Comparison of ENCODE assay signal across 1 cellular context in the genomic region with DNA sequence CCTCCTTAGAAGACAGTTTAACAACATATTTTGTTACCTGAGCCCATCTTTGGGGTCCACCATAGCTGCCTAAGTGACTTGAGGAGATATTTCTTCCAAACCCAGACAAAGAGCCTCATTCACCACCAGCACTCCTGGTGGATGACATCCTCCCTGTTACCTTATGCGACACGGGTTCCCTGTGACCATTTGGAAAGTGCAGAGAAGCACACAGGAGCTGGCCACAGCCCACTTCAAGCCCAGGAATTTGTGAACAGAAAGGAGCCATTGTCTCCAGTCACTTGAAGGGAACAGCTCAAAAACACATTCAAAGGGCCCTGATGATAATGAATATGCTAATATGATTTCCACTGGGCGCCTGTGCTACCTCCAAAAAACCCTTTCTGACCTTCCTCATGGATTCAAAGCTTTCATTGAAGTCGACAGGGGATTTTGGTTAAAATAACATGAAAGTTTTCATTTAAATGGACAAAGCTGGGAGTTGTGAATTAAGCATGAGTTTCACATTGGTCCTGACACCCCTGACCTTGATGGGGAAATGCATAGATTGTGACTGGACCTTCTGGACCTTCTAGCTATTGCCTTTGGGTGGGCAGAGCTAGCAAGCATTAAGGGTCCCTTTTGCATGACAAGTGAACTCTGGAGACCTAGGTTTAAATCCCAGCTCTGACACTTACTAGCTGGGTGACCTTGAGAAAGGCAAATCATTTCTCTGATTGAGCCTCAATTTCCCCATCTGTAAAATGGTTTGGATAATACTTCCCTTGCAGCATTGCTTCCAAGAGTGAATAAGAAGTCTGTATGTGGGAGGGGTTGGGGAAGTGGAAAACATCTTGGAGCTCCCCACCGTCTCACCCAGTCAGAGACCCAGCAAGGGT.
TF ChIP-seq lines count a peak whose summit lies in the region.

No MANE protein-coding gene starts in this region.

TF ChIP-seq in HepG2, 621 proteins besides CTCF, POLR2A, EP300 and RAD21 (continued from another document and continues in another):
- TF ChIP-seq, protein P1, sequence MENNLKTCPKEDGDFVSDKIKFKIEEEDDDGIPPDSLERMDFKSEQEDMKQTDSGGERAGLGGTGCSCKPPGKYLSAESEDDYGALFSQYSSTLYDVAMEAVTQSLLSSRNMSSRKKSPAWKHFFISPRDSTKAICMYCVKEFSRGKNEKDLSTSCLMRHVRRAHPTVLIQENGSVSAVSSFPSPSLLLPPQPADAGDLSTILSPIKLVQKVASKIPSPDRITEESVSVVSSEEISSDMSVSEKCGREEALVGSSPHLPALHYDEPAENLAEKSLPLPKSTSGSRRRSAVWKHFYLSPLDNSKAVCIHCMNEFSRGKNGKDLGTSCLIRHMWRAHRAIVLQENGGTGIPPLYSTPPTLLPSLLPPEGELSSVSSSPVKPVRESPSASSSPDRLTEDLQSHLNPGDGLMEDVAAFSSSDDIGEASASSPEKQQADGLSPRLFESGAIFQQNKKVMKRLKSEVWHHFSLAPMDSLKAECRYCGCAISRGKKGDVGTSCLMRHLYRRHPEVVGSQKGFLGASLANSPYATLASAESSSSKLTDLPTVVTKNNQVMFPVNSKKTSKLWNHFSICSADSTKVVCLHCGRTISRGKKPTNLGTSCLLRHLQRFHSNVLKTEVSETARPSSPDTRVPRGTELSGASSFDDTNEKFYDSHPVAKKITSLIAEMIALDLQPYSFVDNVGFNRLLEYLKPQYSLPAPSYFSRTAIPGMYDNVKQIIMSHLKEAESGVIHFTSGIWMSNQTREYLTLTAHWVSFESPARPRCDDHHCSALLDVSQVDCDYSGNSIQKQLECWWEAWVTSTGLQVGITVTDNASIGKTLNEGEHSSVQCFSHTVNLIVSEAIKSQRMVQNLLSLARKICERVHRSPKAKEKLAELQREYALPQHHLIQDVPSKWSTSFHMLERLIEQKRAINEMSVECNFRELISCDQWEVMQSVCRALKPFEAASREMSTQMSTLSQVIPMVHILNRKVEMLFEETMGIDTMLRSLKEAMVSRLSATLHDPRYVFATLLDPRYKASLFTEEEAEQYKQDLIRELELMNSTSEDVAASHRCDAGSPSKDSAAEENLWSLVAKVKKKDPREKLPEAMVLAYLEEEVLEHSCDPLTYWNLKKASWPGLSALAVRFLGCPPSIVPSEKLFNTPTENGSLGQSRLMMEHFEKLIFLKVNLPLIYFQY (CRISPR knock-in tag; IDR thresholded peaks at IDR 0.05; ENCODE audit: borderline replicate concordance), result 0 out of 2 replicates have a peak, but pooled peaks have one; percentile 17
- TF ChIP-seq FOSL2 (CRISPR knock-in tag; IDR thresholded peaks at IDR 0.05) (peak; percentile 14; the same call in 1 of the 2 replicates), DMAP1 (CRISPR knock-in tag; IDR thresholded peaks at IDR 0.05) (peak; percentile 45; the same call in 1 of the 2 replicates), CHD4 (IDR thresholded peaks at IDR 0.05; ENCODE audit: borderline replicate concordance, low read length) (peak; percentile 96), SOX6 (IDR thresholded peaks at IDR 0.05) (no peak), SOX6 (CRISPR knock-in tag; IDR thresholded peaks at IDR 0.05) (peak; percentile 58; the same call in 1 of the 2 replicates), SNAPC2 (CRISPR knock-in tag; IDR thresholded peaks at IDR 0.05) (peak; percentile 5; the same call in 1 of the 2 replicates), ZNF615 (CRISPR knock-in tag; IDR thresholded peaks at IDR 0.05; ENCODE audit: borderline replicate concordance) (no peak), ZNF788 (CRISPR knock-in tag; IDR thresholded peaks at IDR 0.05; ENCODE audit: borderline replicate concordance) (peak; percentile 58; the same call in 1 of the 2 replicates), ZNF263 (CRISPR knock-in tag; IDR thresholded peaks at IDR 0.05) (no peak), MEIS2 (CRISPR knock-in tag; IDR thresholded peaks at IDR 0.05) (no peak), SMAD3 (CRISPR knock-in tag; IDR thresholded peaks at IDR 0.05) (0 out of 2 replicates have a peak, but pooled peaks have one; percentile 49), SIN3B (IDR thresholded peaks at IDR 0.05; ENCODE audit: low read length) (no peak), ATF1 (CRISPR knock-in tag; IDR thresholded peaks at IDR 0.05) (0 out of 2 replicates have a peak, but pooled peaks have one; percentile 27), MAZ (IDR thresholded peaks at IDR 0.05; ENCODE audit: borderline replicate concordance, low read depth, low read length) (no peak), MAZ (CRISPR knock-in tag; IDR thresholded peaks at IDR 0.05; ENCODE audit: low read depth) (no peak), ZFP41 (CRISPR knock-in tag; IDR thresholded peaks at IDR 0.05; ENCODE audit: borderline replicate concordance) (0 out of 2 replicates have a peak, but pooled peaks have one; percentile 36), ZNF629 (CRISPR knock-in tag; conservative IDR thresholded peaks at IDR 0.05) (peak; percentile 91), MIER2 (CRISPR knock-in tag; IDR thresholded peaks at IDR 0.05) (0 out of 2 replicates have a peak, but pooled peaks have one; percentile 68), GLI4 (CRISPR knock-in tag; IDR thresholded peaks at IDR 0.05; ENCODE audit: borderline replicate concordance) (no peak), ZNF644 (CRISPR knock-in tag; IDR thresholded peaks at IDR 0.05; ENCODE audit: low read depth) (peak; percentile 80), NR2F6 (IDR thresholded peaks at IDR 0.05) (no peak), NR2F6 (CRISPR knock-in tag; IDR thresholded peaks at IDR 0.05) (peak; percentile 31; the same call in 1 of the 2 replicates), ZNF589 (CRISPR knock-in tag; conservative IDR thresholded peaks at IDR 0.05) (no peak), TRIM24 (CRISPR knock-in tag; IDR thresholded peaks at IDR 0.05) (peak; percentile 12; the same call in 1 of the 2 replicates), ATF7 (IDR thresholded peaks at IDR 0.05) (0 out of 2 replicates have a peak, but pooled peaks have one; percentile 14), ATF7 (CRISPR knock-in tag; IDR thresholded peaks at IDR 0.05) (no peak), TEAD3 (CRISPR knock-in tag; optimal IDR thresholded peaks at IDR 0.05; ENCODE audit: borderline replicate concordance) (peak; percentile 83), BRD4 (CRISPR knock-in tag; IDR thresholded peaks at IDR 0.05) (no peak), ZNF792 (CRISPR knock-in tag; IDR thresholded peaks at IDR 0.05) (peak; percentile 57; the same call in 1 of the 2 replicates)
- TF ChIP-seq, protein P2, sequence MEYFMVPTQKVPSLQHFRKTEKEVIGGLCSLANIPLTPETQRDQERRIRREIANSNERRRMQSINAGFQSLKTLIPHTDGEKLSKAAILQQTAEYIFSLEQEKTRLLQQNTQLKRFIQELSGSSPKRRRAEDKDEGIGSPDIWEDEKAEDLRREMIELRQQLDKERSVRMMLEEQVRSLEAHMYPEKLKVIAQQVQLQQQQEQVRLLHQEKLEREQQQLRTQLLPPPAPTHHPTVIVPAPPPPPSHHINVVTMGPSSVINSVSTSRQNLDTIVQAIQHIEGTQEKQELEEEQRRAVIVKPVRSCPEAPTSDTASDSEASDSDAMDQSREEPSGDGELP (IDR thresholded peaks at IDR 0.05; ENCODE audit: borderline replicate concordance, low read depth), result 0 out of 2 replicates have a peak, but pooled peaks have one; percentile 20
- TF ChIP-seq, protein P3, sequence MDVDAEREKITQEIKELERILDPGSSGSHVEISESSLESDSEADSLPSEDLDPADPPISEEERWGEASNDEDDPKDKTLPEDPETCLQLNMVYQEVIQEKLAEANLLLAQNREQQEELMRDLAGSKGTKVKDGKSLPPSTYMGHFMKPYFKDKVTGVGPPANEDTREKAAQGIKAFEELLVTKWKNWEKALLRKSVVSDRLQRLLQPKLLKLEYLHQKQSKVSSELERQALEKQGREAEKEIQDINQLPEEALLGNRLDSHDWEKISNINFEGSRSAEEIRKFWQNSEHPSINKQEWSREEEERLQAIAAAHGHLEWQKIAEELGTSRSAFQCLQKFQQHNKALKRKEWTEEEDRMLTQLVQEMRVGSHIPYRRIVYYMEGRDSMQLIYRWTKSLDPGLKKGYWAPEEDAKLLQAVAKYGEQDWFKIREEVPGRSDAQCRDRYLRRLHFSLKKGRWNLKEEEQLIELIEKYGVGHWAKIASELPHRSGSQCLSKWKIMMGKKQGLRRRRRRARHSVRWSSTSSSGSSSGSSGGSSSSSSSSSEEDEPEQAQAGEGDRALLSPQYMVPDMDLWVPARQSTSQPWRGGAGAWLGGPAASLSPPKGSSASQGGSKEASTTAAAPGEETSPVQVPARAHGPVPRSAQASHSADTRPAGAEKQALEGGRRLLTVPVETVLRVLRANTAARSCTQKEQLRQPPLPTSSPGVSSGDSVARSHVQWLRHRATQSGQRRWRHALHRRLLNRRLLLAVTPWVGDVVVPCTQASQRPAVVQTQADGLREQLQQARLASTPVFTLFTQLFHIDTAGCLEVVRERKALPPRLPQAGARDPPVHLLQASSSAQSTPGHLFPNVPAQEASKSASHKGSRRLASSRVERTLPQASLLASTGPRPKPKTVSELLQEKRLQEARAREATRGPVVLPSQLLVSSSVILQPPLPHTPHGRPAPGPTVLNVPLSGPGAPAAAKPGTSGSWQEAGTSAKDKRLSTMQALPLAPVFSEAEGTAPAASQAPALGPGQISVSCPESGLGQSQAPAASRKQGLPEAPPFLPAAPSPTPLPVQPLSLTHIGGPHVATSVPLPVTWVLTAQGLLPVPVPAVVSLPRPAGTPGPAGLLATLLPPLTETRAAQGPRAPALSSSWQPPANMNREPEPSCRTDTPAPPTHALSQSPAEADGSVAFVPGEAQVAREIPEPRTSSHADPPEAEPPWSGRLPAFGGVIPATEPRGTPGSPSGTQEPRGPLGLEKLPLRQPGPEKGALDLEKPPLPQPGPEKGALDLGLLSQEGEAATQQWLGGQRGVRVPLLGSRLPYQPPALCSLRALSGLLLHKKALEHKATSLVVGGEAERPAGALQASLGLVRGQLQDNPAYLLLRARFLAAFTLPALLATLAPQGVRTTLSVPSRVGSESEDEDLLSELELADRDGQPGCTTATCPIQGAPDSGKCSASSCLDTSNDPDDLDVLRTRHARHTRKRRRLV (CRISPR knock-in tag; IDR thresholded peaks at IDR 0.05), result peak; percentile 95
- TF ChIP-seq, protein P4, sequence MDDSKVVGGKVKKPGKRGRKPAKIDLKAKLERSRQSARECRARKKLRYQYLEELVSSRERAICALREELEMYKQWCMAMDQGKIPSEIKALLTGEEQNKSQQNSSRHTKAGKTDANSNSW (CRISPR knock-in tag; IDR thresholded peaks at IDR 0.05; ENCODE audit: borderline replicate concordance), result no peak
- TF ChIP-seq, protein P5, sequence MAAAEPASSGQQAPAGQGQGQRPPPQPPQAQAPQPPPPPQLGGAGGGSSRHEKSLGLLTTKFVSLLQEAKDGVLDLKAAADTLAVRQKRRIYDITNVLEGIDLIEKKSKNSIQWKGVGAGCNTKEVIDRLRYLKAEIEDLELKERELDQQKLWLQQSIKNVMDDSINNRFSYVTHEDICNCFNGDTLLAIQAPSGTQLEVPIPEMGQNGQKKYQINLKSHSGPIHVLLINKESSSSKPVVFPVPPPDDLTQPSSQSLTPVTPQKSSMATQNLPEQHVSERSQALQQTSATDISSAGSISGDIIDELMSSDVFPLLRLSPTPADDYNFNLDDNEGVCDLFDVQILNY (CRISPR knock-in tag; conservative IDR thresholded peaks at IDR 0.05), result no peak
- TF ChIP-seq, protein P6, sequence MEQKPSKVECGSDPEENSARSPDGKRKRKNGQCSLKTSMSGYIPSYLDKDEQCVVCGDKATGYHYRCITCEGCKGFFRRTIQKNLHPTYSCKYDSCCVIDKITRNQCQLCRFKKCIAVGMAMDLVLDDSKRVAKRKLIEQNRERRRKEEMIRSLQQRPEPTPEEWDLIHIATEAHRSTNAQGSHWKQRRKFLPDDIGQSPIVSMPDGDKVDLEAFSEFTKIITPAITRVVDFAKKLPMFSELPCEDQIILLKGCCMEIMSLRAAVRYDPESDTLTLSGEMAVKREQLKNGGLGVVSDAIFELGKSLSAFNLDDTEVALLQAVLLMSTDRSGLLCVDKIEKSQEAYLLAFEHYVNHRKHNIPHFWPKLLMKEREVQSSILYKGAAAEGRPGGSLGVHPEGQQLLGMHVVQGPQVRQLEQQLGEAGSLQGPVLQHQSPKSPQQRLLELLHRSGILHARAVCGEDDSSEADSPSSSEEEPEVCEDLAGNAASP (CRISPR knock-in tag; IDR thresholded peaks at IDR 0.05; ENCODE audit: borderline replicate concordance), result peak; percentile 54; the same call in 1 of the 2 replicates
- TF ChIP-seq, protein P7, sequence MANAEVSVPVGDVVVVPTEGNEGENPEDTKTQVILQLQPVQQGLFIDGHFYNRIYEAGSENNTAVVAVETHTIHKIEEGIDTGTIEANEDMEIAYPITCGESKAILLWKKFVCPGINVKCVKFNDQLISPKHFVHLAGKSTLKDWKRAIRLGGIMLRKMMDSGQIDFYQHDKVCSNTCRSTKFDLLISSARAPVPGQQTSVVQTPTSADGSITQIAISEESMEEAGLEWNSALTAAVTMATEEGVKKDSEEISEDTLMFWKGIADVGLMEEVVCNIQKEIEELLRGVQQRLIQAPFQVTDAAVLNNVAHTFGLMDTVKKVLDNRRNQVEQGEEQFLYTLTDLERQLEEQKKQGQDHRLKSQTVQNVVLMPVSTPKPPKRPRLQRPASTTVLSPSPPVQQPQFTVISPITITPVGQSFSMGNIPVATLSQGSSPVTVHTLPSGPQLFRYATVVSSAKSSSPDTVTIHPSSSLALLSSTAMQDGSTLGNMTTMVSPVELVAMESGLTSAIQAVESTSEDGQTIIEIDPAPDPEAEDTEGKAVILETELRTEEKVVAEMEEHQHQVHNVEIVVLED (CRISPR knock-in tag; IDR thresholded peaks at IDR 0.05; ENCODE audit: borderline replicate concordance), result no peak
- TF ChIP-seq, protein P8, sequence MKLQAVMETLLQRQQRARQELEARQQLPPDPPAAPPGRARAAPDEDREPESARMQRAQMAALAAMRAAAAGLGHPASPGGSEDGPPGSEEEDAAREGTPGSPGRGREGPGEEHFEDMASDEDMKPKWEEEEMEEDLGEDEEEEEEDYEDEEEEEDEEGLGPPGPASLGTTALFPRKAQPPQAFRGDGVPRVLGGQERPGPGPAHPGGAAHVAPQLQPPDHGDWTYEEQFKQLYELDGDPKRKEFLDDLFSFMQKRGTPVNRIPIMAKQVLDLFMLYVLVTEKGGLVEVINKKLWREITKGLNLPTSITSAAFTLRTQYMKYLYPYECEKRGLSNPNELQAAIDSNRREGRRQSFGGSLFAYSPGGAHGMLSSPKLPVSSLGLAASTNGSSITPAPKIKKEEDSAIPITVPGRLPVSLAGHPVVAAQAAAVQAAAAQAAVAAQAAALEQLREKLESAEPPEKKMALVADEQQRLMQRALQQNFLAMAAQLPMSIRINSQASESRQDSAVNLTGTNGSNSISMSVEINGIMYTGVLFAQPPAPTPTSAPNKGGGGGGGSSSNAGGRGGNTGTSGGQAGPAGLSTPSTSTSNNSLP (IDR thresholded peaks at IDR 0.05; ENCODE audit: low read depth, low read length), result peak; percentile 26; the same call in 1 of the 2 replicates
- TF ChIP-seq, protein P9, sequence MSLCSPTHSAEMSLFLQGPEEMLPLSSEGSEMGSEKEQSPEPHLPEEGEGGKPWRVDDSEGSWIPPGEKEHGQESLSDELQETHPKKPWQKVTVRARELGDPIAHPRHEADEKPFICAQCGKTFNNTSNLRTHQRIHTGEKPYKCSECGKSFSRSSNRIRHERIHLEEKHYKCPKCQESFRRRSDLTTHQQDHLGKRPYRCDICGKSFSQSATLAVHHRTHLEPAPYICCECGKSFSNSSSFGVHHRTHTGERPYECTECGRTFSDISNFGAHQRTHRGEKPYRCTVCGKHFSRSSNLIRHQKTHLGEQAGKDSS (CRISPR knock-in tag; IDR thresholded peaks at IDR 0.05; ENCODE audit: borderline replicate concordance, low read depth), result no peak
- TF ChIP-seq, protein P10, sequence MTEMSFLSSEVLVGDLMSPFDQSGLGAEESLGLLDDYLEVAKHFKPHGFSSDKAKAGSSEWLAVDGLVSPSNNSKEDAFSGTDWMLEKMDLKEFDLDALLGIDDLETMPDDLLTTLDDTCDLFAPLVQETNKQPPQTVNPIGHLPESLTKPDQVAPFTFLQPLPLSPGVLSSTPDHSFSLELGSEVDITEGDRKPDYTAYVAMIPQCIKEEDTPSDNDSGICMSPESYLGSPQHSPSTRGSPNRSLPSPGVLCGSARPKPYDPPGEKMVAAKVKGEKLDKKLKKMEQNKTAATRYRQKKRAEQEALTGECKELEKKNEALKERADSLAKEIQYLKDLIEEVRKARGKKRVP (CRISPR knock-in tag; IDR thresholded peaks at IDR 0.05), result 0 out of 4 replicates have a peak, but pooled peaks of 1 of the 2 experiments have one; percentile 14
